In the genomic region with DNA sequence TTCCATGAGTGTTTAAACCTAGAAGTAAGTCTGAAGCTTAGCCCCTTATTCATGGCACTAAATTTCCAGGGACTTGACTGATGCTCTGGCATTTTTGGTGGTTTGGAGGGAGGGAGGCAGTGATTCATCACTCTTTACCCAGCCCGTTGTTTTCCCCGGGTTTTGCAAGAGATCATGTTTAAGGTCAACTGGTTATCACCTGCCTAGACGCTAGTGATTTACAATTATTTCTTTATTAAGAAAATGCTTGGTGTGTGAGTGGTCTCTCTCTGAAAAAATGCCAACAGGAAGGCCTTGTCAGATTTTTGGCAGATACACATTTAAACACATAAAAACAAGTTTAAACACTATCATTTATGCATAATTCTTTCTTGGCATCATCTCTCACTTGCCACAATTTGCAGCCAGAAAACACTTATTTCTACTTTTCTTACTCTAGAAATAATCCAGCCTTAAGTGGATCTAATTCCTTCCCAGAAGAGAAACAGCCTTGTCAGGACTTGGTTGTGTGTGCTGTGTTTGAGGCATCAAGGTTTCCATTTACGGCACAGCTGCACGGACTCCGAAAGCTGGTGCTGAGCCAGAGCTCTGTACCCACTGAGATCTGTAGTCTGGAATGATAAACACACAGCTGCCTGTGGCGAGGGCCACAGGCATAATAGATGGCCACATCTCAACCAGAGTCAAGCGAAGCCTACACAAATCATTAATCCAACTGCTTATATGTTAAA, we compare ENCODE assay signal across 8 cellular contexts.
DNase-seq lines count a peak whose midpoint lies in the region; ATAC-seq and TF ChIP-seq lines count a peak whose summit lies in the region.

No MANE protein-coding gene starts in this region.

- H3K9me3 Mint-ChIP-seq in stimulated activated naive CD8-positive, alpha-beta T cell treated with anti-CD3 and anti-CD28 coated beads, Interleukin-15, amount 100 ng/mL, for 72 hours, result no peaks in the 10 kb centered on the region

- no peak overlapping the region for H3K27ac Mint-ChIP-seq in stimulated activated naive CD8-positive, alpha-beta T cell treated with anti-CD3 and anti-CD28 coated beads, Interleukin-15, amount 100 ng/mL, for 72 hours

- peak; percentile 85 for DNase-seq in EL
- DNase-seq in NCI-H345 (lab: John Stamatoyannopoulos, UW), result peak; percentile 67
- DNase-seq in lower leg skin (ENCODE audit: low spot score in 2 of 2), result peak; percentile 54 to 86
- DNase-seq in tibial nerve (ENCODE audit: low spot score in 2 of 2), result peak; percentile 28 to 57
- DNase-seq in stimulated activated naive CD8-positive, alpha-beta T cell treated with anti-CD3 and anti-CD28 coated beads, Interleukin-15, amount 100 ng/mL, for 72 hours, result no peak

- H3K9me3 ChIP-seq in tibial nerve, result no peaks in the 10 kb centered on the region

- H3K4me1 Mint-ChIP-seq in stimulated activated naive CD8-positive, alpha-beta T cell treated with anti-CD3 and anti-CD28 coated beads, Interleukin-15, amount 100 ng/mL, for 72 hours, result no peaks in the 10 kb centered on the region

- 12 to 13% methylated on average over 8 of the region's 8 CpGs for WGBS in lower leg skin, 2 donors
- 14 to 16% methylated on average over 8 of the region's 8 CpGs for WGBS in tibial nerve, 2 donors

- TF ChIP-seq POLR2A in lower leg skin (IDR thresholded peaks at IDR 0.05) (no peak), tibial nerve (IDR thresholded peaks at IDR 0.05) (no peak)

- no peak for ATAC-seq in GM19023 (IDR thresholded peaks at IDR 0.05; ENCODE audit: unreplicated experiment)
- no peak for ATAC-seq in stimulated activated naive CD8-positive, alpha-beta T cell treated with anti-CD3 and anti-CD28 coated beads, Interleukin-15, amount 100 ng/mL, for 72 hours
- no peak for ATAC-seq in HG03159 (IDR thresholded peaks at IDR 0.05; ENCODE audit: unreplicated experiment)

- H3K4me1 ChIP-seq in tibial nerve, result peaks cover 0 to 24% (median 11%) of the 10 kb centered on the region in 4 donors

- H3K27me3 Mint-ChIP-seq in stimulated activated naive CD8-positive, alpha-beta T cell treated with anti-CD3 and anti-CD28 coated beads, Interleukin-15, amount 100 ng/mL, for 72 hours, result no peaks in the 10 kb centered on the region

- H3K4me3 Mint-ChIP-seq in stimulated activated naive CD8-positive, alpha-beta T cell treated with anti-CD3 and anti-CD28 coated beads, Interleukin-15, amount 100 ng/mL, for 72 hours, result no peak overlapping the region

- no peak overlapping the region for H3K4me3 ChIP-seq in lower leg skin (ENCODE audit: low read depth, poor library complexity, severe bottlenecking)
- peak overlapping the region in 2 of 4 donors; percentile 3 to 8 for H3K4me3 ChIP-seq in tibial nerve

- no peaks in the 10 kb centered on the region for H3K36me3 ChIP-seq in tibial nerve

- peak in 1 of 2 donors; percentile 42 for TF ChIP-seq EP300 in tibial nerve (IDR thresholded peaks at IDR 0.05)

- no peaks in the 10 kb centered on the region for H3K27me3 ChIP-seq in tibial nerve

- peak overlapping the region; percentile 97 for H3K27ac ChIP-seq in cingulate gyrus (ENCODE audit: low read depth, low read length)
- peak overlapping the region; percentile 33 to 84 (median 56) for H3K27ac ChIP-seq in tibial nerve

- TF ChIP-seq CTCF in lower leg skin (IDR thresholded peaks at IDR 0.05) (no peak), tibial nerve (IDR thresholded peaks at IDR 0.05) (no peak)

- intact Hi-C loops in lower leg skin (cut with DNase I; ENCODE audit: low total_unique reads), result no loop called here

Comparison
In these comparisons a context has a peak if more than half of its experiments do, and no peak if none do; other contexts are left out.
1. DNase-seq: peak in EL (single experiment), NCI-H345 (single experiment), lower leg skin (2 of 2) and tibial nerve (2 of 2); none in stimulated activated naive CD8-positive, alpha-beta T cell treated with anti-CD3 and anti-CD28 coated beads, Interleukin-15, amount 100 ng/mL, for 72 hours (0 of 2).